Comparison of ENCODE assay signal across 25 cellular contexts in the genomic region with DNA sequence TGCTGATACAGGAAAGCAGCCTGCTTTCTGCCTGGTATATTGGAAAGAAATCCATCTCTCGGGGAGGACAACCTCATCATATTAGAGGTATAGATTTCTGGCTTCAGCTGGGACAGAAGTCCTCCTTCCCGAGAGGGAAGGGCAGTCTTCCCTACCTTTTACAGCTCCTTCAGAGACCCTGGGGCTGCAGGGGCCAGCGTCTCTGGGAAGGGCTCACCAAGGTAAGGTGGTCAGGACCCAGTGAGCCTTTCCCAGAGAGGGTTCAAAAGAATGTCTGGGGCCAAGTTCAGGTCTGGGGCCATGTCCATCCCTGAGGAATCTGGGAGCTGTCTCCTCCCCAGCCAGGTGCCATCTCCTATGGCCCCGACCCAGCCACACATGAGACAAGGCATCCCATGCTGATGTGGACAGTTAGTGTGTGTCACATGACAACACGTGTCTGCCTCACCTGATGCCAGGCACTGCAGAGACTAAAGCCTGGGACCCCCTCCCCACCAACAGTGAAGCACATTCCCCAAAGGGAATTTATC.
"Had no signal": no experiment of that assay in that cellular context is flagged by ENCODE, and none has a peak within 500 bp of the region (broad histone marks: within the 10 kb centered on the region; RNA-seq: fewer than 3 reads in every experiment).

No MANE protein-coding gene starts in this region.

- H3K27ac Mint-ChIP-seq: effector memory CD8-positive, alpha-beta T cell; memory B cell; mesothelial cell of epicardium; natural killer cell treated with Interleukin-12 subunit alpha and Interleukin-12 subunit beta and Interleukin-15 and Interleukin-18, amount 100 ng/mL, for 72 hours; stimulated activated naive CD8-positive, alpha-beta T cell treated with anti-CD3 and anti-CD28 coated beads, Interleukin-15, amount 100 ng/mL, for 72 hours; type B pancreatic cell had no signal

- ATAC-seq: effector memory CD8-positive, alpha-beta T cell; left lobe of liver; mucosa of descending colon; natural killer cell treated with Interleukin-12 subunit alpha and Interleukin-12 subunit beta and Interleukin-15 and Interleukin-18, amount 100 ng/mL, for 72 hours; stimulated activated naive CD8-positive, alpha-beta T cell treated with anti-CD3 and anti-CD28 coated beads, Interleukin-15, amount 100 ng/mL, for 72 hours had no signal

- H3K9me3 ChIP-seq: esophagus squamous epithelium, mucosa of descending colon, prostate gland, right atrium auricular region, thyroid gland, uterus had no signal

- H3K4me1 ChIP-seq: prostate gland, right atrium auricular region, thyroid gland, uterus had no signal

- H3K9me3 Mint-ChIP-seq: effector memory CD8-positive, alpha-beta T cell; natural killer cell treated with Interleukin-12 subunit alpha and Interleukin-12 subunit beta and Interleukin-15 and Interleukin-18, amount 100 ng/mL, for 72 hours; neural crest cell; stimulated activated naive CD8-positive, alpha-beta T cell treated with anti-CD3 and anti-CD28 coated beads, Interleukin-15, amount 100 ng/mL, for 72 hours; type B pancreatic cell had no signal

- H3K36me3 Mint-ChIP-seq: memory B cell; naive B cell; natural killer cell treated with Interleukin-12 subunit alpha and Interleukin-12 subunit beta and Interleukin-15 and Interleukin-18, amount 100 ng/mL, for 72 hours; type B pancreatic cell had no signal

- H3K4me3 ChIP-seq: esophagus squamous epithelium, lung, mucosa of descending colon, prostate gland, right atrium auricular region, thyroid gland, uterus had no signal

- H3K27me3 ChIP-seq: right atrium auricular region, thyroid gland, uterus had no signal

- DNase-seq: cortex of kidney; effector memory CD8-positive, alpha-beta T cell; erythroblast; esophagus squamous epithelium; foreskin melanocyte; naive B cell; small intestine; stimulated activated CD4-positive, alpha-beta T cell treated with anti-CD3 and anti-CD28 coated beads, Interleukin-12 subunit alpha, Interleukin-12 subunit beta, amount 100 ng/mL, for 4 hours; stimulated activated CD4-positive, alpha-beta T cell treated with anti-CD3 and anti-CD28 coated beads, Interleukin-1b, Interleukin-23, amount 100 ng/mL, for 48 hours; stimulated activated CD4-positive, alpha-beta T cell treated with anti-CD3 and anti-CD28 coated beads, Interleukin-4, amount 100 ng/mL, for 1 hour; stimulated activated CD8-positive, alpha-beta memory T cell treated with anti-CD3 and anti-CD28 coated beads, Interleukin-4, amount 100 ng/mL, for 48 hours; stimulated activated naive CD4-positive, alpha-beta T cell; stimulated activated naive CD8-positive, alpha-beta T cell treated with anti-CD3 and anti-CD28 coated beads, Interleukin-15, amount 100 ng/mL, for 72 hours; thyroid gland; uterus had no signal

- H3K4me1 Mint-ChIP-seq: memory B cell; naive B cell; neural crest cell; stimulated activated naive CD8-positive, alpha-beta T cell treated with anti-CD3 and anti-CD28 coated beads, Interleukin-15, amount 100 ng/mL, for 72 hours had no signal

- H3K27ac ChIP-seq: esophagus squamous epithelium, prostate gland, right atrium auricular region, thyroid gland, uterus had no signal

- H3K36me3 ChIP-seq: esophagus squamous epithelium, prostate gland, right atrium auricular region, thyroid gland, uterus had no signal

- H3K4me3 Mint-ChIP-seq: effector memory CD8-positive, alpha-beta T cell; memory B cell; mesothelial cell of epicardium; naive B cell; natural killer cell treated with Interleukin-12 subunit alpha and Interleukin-12 subunit beta and Interleukin-15 and Interleukin-18, amount 100 ng/mL, for 72 hours; neural crest cell; stimulated activated naive CD8-positive, alpha-beta T cell treated with anti-CD3 and anti-CD28 coated beads, Interleukin-15, amount 100 ng/mL, for 72 hours; type B pancreatic cell had no signal
